8 cellular contexts compared by ENCODE assay signal in genomic region chr16:67241008-67241900, GRCh38. TPM values are rescaled to one million over a fixed set of nuclear protein-coding genes. Genes with fewer than 3 reads are reported as not detected.
DNase-seq lines count a peak whose midpoint lies in the region; ATAC-seq and TF ChIP-seq lines count a peak whose summit lies in the region.

No MANE protein-coding gene starts in this region.

- no CpG with 5 or more reads among the region's 10 CpGs for whole genome bisulfite sequencing in mesendoderm (ENCODE audit: extremely low coverage, insufficient coverage, low lambda C conversion rate)

- peak overlapping the region; percentile 63 for H3K4ac ChIP-seq in mesendoderm (ENCODE audit: low read depth, low read length)

- peaks cover 12% of the 10 kb centered on the region for H3K79me2 ChIP-seq in mesendoderm (ENCODE audit: control insufficient read depth, insufficient read depth, low read length)

- H3K4me1 ChIP-seq in mesendoderm (ENCODE audit: control insufficient read depth, low read depth, low read length), result peaks cover 21% of the 10 kb centered on the region

- no peak overlapping the region for H2AK5ac ChIP-seq in mesendoderm (ENCODE audit: low read length)

- H3K4me2 ChIP-seq in mesendoderm (ENCODE audit: low read length), result no peak overlapping the region

- DNase-seq in AG09319 (ENCODE audit: extremely low read depth, low read depth) (peak; percentile 57), MG63 (peak; percentile 86), coronary artery (ENCODE audit: low spot score) (peak; percentile 90), mesendoderm (peak; percentile 84), OCI-M2 (lab: John Stamatoyannopoulos, UW; ENCODE audit: unreplicated experiment) (no peak), NCI-H524 treated with DMSO at 0.1 percent for 48 hours (lab: John Stamatoyannopoulos, UW) (no peak), NCI-H146 (lab: John Stamatoyannopoulos, UW) (no peak)

- no peak overlapping the region for H3K23ac ChIP-seq in mesendoderm (ENCODE audit: low read length)

- peak overlapping the region; percentile 84 for H3K56ac ChIP-seq in mesendoderm (ENCODE audit: low read length)

- H3K27ac ChIP-seq in coronary artery, result peak overlapping the region; percentile 74 to 88
- H3K27ac ChIP-seq in mesendoderm (ENCODE audit: low read depth, low read length), result peak overlapping the region; percentile 67

- TF ChIP-seq CTCF in AG09319 (IDR thresholded peaks at IDR 0.05; ENCODE audit: low read depth, low read length) (no peak), coronary artery (IDR thresholded peaks at IDR 0.05) (no peak)

- H3K27me3 ChIP-seq in MG63 (no peaks in the 10 kb centered on the region), mesendoderm (ENCODE audit: insufficient read depth, low read length, poor library complexity) (no peaks in the 10 kb centered on the region)

- no peak overlapping the region for H2BK15ac ChIP-seq in mesendoderm (replicated peaks; ENCODE audit: low read depth)

- H4K5ac ChIP-seq in mesendoderm (ENCODE audit: low read length), result no peak overlapping the region

- H2BK5ac ChIP-seq in mesendoderm (ENCODE audit: low read length), result peak overlapping the region; percentile 33

- peaks cover 12% of the 10 kb centered on the region for H3K79me1 ChIP-seq in mesendoderm (ENCODE audit: low read length)

- H3K4me3 ChIP-seq in MG63 (no peak overlapping the region), coronary artery (peak overlapping the region; percentile 3), mesendoderm (ENCODE audit: low read length) (no peak overlapping the region)

- no peaks in the 10 kb centered on the region; the same call in 1 of the 2 replicates for H3K36me3 ChIP-seq in MG63
- peaks cover 2% of the 10 kb centered on the region for H3K36me3 ChIP-seq in mesendoderm (ENCODE audit: control insufficient read depth, insufficient read depth, low read length)

- H4K8ac ChIP-seq in mesendoderm (ENCODE audit: low read depth, low read length), result no peak overlapping the region

- no peaks in the 10 kb centered on the region for H3K9me3 ChIP-seq in MG63

- H3K18ac ChIP-seq in mesendoderm (ENCODE audit: low read length), result peak overlapping the region; percentile 2

- ATAC-seq in HG03135 (IDR thresholded peaks at IDR 0.05; ENCODE audit: unreplicated experiment), result no peak

- no peak overlapping the region for H2BK120ac ChIP-seq in mesendoderm (ENCODE audit: low read depth, low read length)

- peak overlapping the region; percentile 53 for H3K9ac ChIP-seq in mesendoderm (ENCODE audit: low read length)

RNA-seq across cellular contexts. Expression of gene FHOD1, which starts 6.0 kb away (rescaled TPM):
- total RNA-seq in MG63 (2014; rRNA removed; shearing (Covaris generic); ENCODE audit: low replicate concordance), result 7.7 and 8.9 TPM in 2 replicates
- 37.1 TPM for polyA plus RNA-seq in mesendoderm (2013, experiment 1 of 2)
- 37.3 TPM for polyA plus RNA-seq in mesendoderm (2013, experiment 2 of 2)

RNA-seq across cellular contexts. Expression of gene SLC9A5, which starts 7.5 kb away (rescaled TPM):
- 0.03 TPM in 1 of 2 replicates, not detected in the other for total RNA-seq in MG63 (2014; rRNA removed; shearing (Covaris generic); ENCODE audit: low replicate concordance)
- 1.1 TPM for polyA plus RNA-seq in mesendoderm (2013, experiment 1 of 2)
- polyA plus RNA-seq in mesendoderm (2013, experiment 2 of 2), result 0.95 TPM

RNA-seq across cellular contexts. Expression of gene TMEM208, which starts 14.3 kb away (rescaled TPM):
- total RNA-seq in MG63 (2014; rRNA removed; shearing (Covaris generic); ENCODE audit: low replicate concordance), result 27.1 and 33.2 TPM in 2 replicates
- polyA plus RNA-seq in mesendoderm (2013, experiment 1 of 2), result 37.1 TPM
- polyA plus RNA-seq in mesendoderm (2013, experiment 2 of 2), result 34.1 TPM

RNA-seq across cellular contexts. Expression of gene PLEKHG4, which starts 38.1 kb away (rescaled TPM):
- 78.0 and 80.1 TPM in 2 replicates for total RNA-seq in MG63 (2014; rRNA removed; shearing (Covaris generic); ENCODE audit: low replicate concordance)
- 1.8 TPM for polyA plus RNA-seq in mesendoderm (2013, experiment 1 of 2)
- polyA plus RNA-seq in mesendoderm (2013, experiment 2 of 2), result 2.0 TPM

RNA-seq across cellular contexts. Expression of gene ELMO3, which starts 42.3 kb away (rescaled TPM):
- total RNA-seq in MG63 (2014; rRNA removed; shearing (Covaris generic); ENCODE audit: low replicate concordance), result 1.9 TPM in 1 of 2 replicates, not detected in the other
- polyA plus RNA-seq in mesendoderm (2013, experiment 1 of 2), result 2.1 TPM
- polyA plus RNA-seq in mesendoderm (2013, experiment 2 of 2), result 2.1 TPM

Comparison
In these comparisons a context has a peak if more than half of its experiments do, and no peak if none do; other contexts are left out.
1. DNase-seq: peak in AG09319 (single experiment), MG63 (single experiment), coronary artery (single experiment) and mesendoderm (single experiment); none in OCI-M2 (single experiment), NCI-H524 treated with DMSO at 0.1 percent for 48 hours (single experiment) and NCI-H146 (single experiment).